In the genomic region with DNA sequence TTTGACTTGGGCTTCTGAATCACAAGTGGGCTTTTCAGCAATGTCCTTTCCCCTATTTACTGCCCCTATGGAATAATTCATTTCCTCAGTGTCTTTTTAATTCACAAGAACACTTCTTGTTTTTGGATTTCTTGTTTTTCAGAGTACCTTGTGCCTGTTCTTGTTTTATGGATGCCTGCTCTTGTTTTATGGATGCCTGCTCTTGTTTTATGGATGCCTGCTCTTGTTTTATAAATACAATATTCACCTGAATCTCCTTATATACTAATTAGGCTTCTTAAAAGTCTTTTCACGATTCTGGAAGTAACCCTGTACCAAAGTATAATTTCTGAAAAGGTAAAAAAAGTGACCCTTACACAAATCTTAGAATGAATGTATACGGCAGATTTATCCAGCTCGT, we compare ENCODE assay signal across 25 cellular contexts. TPM values are rescaled to one million over a fixed set of nuclear protein-coding genes. Genes with fewer than 3 reads are reported as not detected.
"Had no signal": no experiment of that assay in that cellular context is flagged by ENCODE, and none has a peak within 500 bp of the region (broad histone marks: within the 10 kb centered on the region; RNA-seq: fewer than 3 reads in every experiment).

No MANE protein-coding gene starts in this region.

- H3K36me3 Mint-ChIP-seq: stimulated activated effector memory CD8-positive, alpha-beta T cell treated with anti-CD3 and anti-CD28 coated beads, Interleukin-12 subunit alpha, Interleukin-12 subunit beta, amount 100 ng/mL, for 72 hours; type B pancreatic cell had no signal

- DNase-seq: effector CD8-positive, alpha-beta T cell; endodermal cell; foreskin fibroblast; gastrocnemius medialis; head of caudate nucleus; left ventricle myocardium superior; lower lobe of right lung; naive thymus-derived CD8-positive, alpha-beta T cell; nephron progenitor cell; nucleus accumbens; stimulated activated CD4-positive, alpha-beta T cell treated with anti-CD3 and anti-CD28 coated beads, Interleukin-12 subunit alpha, Interleukin-12 subunit beta, amount 100 ng/mL, for 4 hours; stimulated activated CD4-positive, alpha-beta T cell treated with anti-CD3 and anti-CD28 coated beads, Interleukin-1b, Interleukin-23, amount 100 ng/mL, for 48 hours; stimulated activated CD4-positive, alpha-beta T cell treated with anti-CD3 and anti-CD28 coated beads, Interleukin-4, amount 100 ng/mL, for 1 hour; stimulated activated naive CD4-positive, alpha-beta T cell treated with Interleukin-2 at 50 U/mL for 16 hours; stomach; testis; tibial artery had no signal

- H3K4me1 Mint-ChIP-seq: endodermal cell had no signal

- H3K27ac Mint-ChIP-seq: dendritic cell treated with granulocyte-macrophage colony-stimulating factor and Interleukin-4, amounts not matched to agents 40 ng/mL and 50 ng/mL, for 4 days; endodermal cell; nephron progenitor cell; type B pancreatic cell had no signal

- ATAC-seq: esophagus mucosa; gastrocnemius medialis; left ventricle myocardium superior; lower lobe of right lung; naive thymus-derived CD8-positive, alpha-beta T cell; sciatic nerve had no signal

- H3K4me3 Mint-ChIP-seq: dendritic cell treated with granulocyte-macrophage colony-stimulating factor and Interleukin-4, amounts not matched to agents 40 ng/mL and 50 ng/mL, for 4 days; endodermal cell; nephron progenitor cell; stimulated activated effector memory CD8-positive, alpha-beta T cell treated with anti-CD3 and anti-CD28 coated beads, Interleukin-12 subunit alpha, Interleukin-12 subunit beta, amount 100 ng/mL, for 72 hours; type B pancreatic cell had no signal

- H3K9me3 Mint-ChIP-seq: dendritic cell treated with granulocyte-macrophage colony-stimulating factor and Interleukin-4, amounts not matched to agents 40 ng/mL and 50 ng/mL, for 4 days had no signal

RNA-seq across cellular contexts. Expression of a gene that starts 32.8 kb away (rescaled TPM):
- total RNA-seq: gastrocnemius medialis, glomerular endothelial cell, left ventricle myocardium superior, myocyte, smooth muscle cell had no signal
